10 cellular contexts compared by ENCODE assay signal in the genomic region with DNA sequence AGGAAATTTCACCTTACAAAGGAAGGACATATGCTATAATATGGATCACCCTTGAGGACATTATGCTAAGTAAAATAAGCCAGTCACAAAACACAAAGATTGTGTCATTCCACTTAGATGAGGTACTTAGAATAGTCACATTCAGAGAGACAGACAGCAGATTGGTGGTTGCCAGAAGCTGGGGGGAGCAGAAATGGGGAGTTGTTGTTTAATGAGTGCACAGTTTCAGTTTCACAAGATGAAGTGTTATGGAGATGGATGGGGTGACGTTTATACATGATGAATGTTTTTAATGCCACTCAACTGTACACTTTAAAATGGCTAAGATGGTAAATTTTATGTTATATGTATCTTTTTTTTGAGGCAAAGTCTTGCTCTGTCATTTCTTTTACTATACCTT. TPM values are rescaled to one million over a fixed set of nuclear protein-coding genes. Genes with fewer than 3 reads are reported as not detected.
A peak's percentile ranks its signal among the peaks of the same experiment; 100 is the strongest.
DNase-seq lines count a peak whose midpoint lies in the region; ATAC-seq and TF ChIP-seq lines count a peak whose summit lies in the region.
"Had no signal": no experiment of that assay in that cellular context is flagged by ENCODE, and none has a peak within 500 bp of the region (broad histone marks: within the 10 kb centered on the region; RNA-seq: fewer than 3 reads in every experiment).

No MANE protein-coding gene starts in this region.

- peaks cover 6% of the 10 kb centered on the region for H3K9me3 ChIP-seq in CD4-positive, alpha-beta T cell (ENCODE audit: control insufficient read depth, low read length)

- H3K9me3 Mint-ChIP-seq in CD4-positive, alpha-beta T cell, result no peaks in the 10 kb centered on the region
- H3K9me3 Mint-ChIP-seq in brain, result peaks cover 6 to 10% (median 7%) of the 10 kb centered on the region in 5 experiments

- H3K36me3 Mint-ChIP-seq in CD4-positive, alpha-beta T cell (ENCODE audit: low read depth), result peaks cover 4% of the 10 kb centered on the region
- H3K36me3 Mint-ChIP-seq in brain, result no peaks in the 10 kb centered on the region
- H3K36me3 Mint-ChIP-seq: IgD-negative memory B cell had no signal

- peak; percentile 98 for ATAC-seq in CD4-positive, alpha-beta T cell (ENCODE audit: poor library complexity)
- peak; percentile 64 for ATAC-seq in GM19035 (IDR thresholded peaks at IDR 0.05; ENCODE audit: unreplicated experiment)
- ATAC-seq: Panc1 had no signal

- POLR2A ChIA-PET in CD4-positive, alpha-beta T cell (lab: Charles Lee), result interaction anchor here (1.0 kb wide), 1 partner anchor 15 kb away, joined by 3 read pairs; no protein-coding TSS in a partner anchor

- H3K27ac Mint-ChIP-seq in CD4-positive, alpha-beta T cell, result no peak overlapping the region
- peak overlapping the region in 3 of 5 experiments; percentile 3 to 73 (median 59) for H3K27ac Mint-ChIP-seq in brain
- H3K27ac Mint-ChIP-seq: IgD-negative memory B cell had no signal

- CTCF ChIA-PET in CD4-positive, alpha-beta T cell (lab: Charles Lee), result interaction anchor here (1.5 kb wide), 1 partner anchor 20 kb away, joined by 5 read pairs; no protein-coding TSS in a partner anchor

- peaks cover 10% of the 10 kb centered on the region for H3K4me1 Mint-ChIP-seq in CD4-positive, alpha-beta T cell (ENCODE audit: low read depth)
- H3K4me1 Mint-ChIP-seq in brain, result peaks cover 25% of the 10 kb centered on the region

- no peaks in the 10 kb centered on the region for H3K27me3 Mint-ChIP-seq in CD4-positive, alpha-beta T cell
- peaks cover 13% of the 10 kb centered on the region for H3K27me3 Mint-ChIP-seq in brain
- H3K27me3 Mint-ChIP-seq: IgD-negative memory B cell had no signal

- H3K27me3 ChIP-seq in CD4-positive, alpha-beta T cell (ENCODE audit: control insufficient read depth, insufficient read depth, low read length), result no peaks in the 10 kb centered on the region

- no peak overlapping the region for H3K4me3 Mint-ChIP-seq in CD4-positive, alpha-beta T cell
- H3K4me3 Mint-ChIP-seq in brain, result peak overlapping the region in 1 of 5 experiments; percentile 11

- no peak for TF ChIP-seq CTCF in CD4-positive, alpha-beta T cell (IDR thresholded peaks at IDR 0.05)
- TF ChIP-seq CTCF in brain (conservative IDR thresholded peaks at IDR 0.05), result no peak

- H3K27ac ChIP-seq in CD4-positive, alpha-beta T cell (ENCODE audit: low read depth, low read length), result no peak overlapping the region

- DNase-seq in CD4-positive, alpha-beta T cell, result no peak
- DNase-seq in MV-4-11 (lab: John Stamatoyannopoulos, UW), result peak; percentile 25
- no peak for DNase-seq in NCI-H2107 (lab: John Stamatoyannopoulos, UW)
- DNase-seq in inferior parietal cortex (ENCODE audit: extremely low spot score), result no peak
- DNase-seq in NCI-H2227 (lab: John Stamatoyannopoulos, UW; ENCODE audit: unreplicated experiment), result no peak
- no peak for DNase-seq in T1000 (lab: John Stamatoyannopoulos, UW)

- intact Hi-C loops in CD4-positive, alpha-beta T cell (cut with DNase I, micrococcal nuclease), result no loop called here

RNA-seq across cellular contexts. Expression of gene SPON2, which starts 14.8 kb away (rescaled TPM):
- 10 to 100 TPM; 12.8 to 15.7 TPM for total RNA-seq in CD4-positive, alpha-beta T cell
- 3.1 TPM for polyA plus RNA-seq in brain (ENCODE audit: insufficient read depth, low read depth, low replicate concordance)
